In the genomic region with DNA sequence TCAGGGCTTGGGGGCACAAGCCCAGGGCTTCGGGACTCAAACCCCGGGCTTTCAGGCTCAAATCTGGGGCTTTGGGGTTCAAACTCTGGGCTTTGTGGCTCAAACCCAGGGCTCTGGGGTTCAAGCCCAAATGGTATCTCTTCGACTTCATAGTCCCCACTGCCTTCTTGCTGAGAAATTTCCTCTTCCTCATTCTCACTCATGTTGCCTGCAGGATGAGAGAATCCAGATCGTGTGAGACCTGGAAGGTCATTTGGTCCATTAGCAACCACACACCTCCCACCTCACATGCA, we compare ENCODE assay signal across 9 cellular contexts. TPM values are rescaled to one million over a fixed set of nuclear protein-coding genes. Genes with fewer than 3 reads are reported as not detected.
A peak's percentile ranks its signal among the peaks of the same experiment; 100 is the strongest.
DNase-seq lines count a peak whose midpoint lies in the region; ATAC-seq, FAIRE-seq and TF ChIP-seq lines count a peak whose summit lies in the region.
"Had no signal": no experiment of that assay in that cellular context is flagged by ENCODE, and none has a peak within 500 bp of the region (broad histone marks: within the 10 kb centered on the region; RNA-seq: fewer than 3 reads in every experiment).

No MANE protein-coding gene starts in this region.

- TF ChIP-seq EP300 in A549 (IDR thresholded peaks at IDR 0.05) = no peak

- H3K36me3 ChIP-seq in HUES6 (ENCODE audit: control insufficient read depth, insufficient read depth, low read length) = peaks cover 17% of the 10 kb centered on the region
- peaks cover 5% of the 10 kb centered on the region for H3K36me3 ChIP-seq in mucosa of stomach (ENCODE audit: control insufficient read depth, insufficient read depth, low read length)

- FAIRE-seq in A549 (lab: Jason Lieb, UNC) = no peak

- H3K4me3 ChIP-seq in A549 (peak overlapping the region; percentile 85), HUES6 (ENCODE audit: low read depth, low read length) (peak overlapping the region; percentile 84), mucosa of stomach (ENCODE audit: low read length) (no peak overlapping the region)

- TF ChIP-seq RAD21 in A549 (conservative IDR thresholded peaks at IDR 0.05 in 1 of 2, IDR thresholded peaks at IDR 0.05 in 1 of 2) = no peak

- ATAC-seq in A549 (no peak), GM21360 (IDR thresholded peaks at IDR 0.05; ENCODE audit: unreplicated experiment) (no peak), HG02885 (IDR thresholded peaks at IDR 0.05; ENCODE audit: poor library complexity, unreplicated experiment) (no peak)

- H3K4me1 ChIP-seq in A549 (peaks cover 27% of the 10 kb centered on the region), HUES6 (ENCODE audit: control insufficient read depth, insufficient read depth, low read length) (peaks cover 7% of the 10 kb centered on the region), mucosa of stomach (ENCODE audit: control insufficient read depth, insufficient read depth, low read length) (peaks cover 23% of the 10 kb centered on the region)

- POLR2A ChIA-PET in A549 (lab: Yijun Ruan, JAX) = interaction anchor here (3.1 kb wide), 1 partner anchor 96 kb away, joined by 12 read pairs; the partner anchor contains the start of gene DCTPP1

- no peak for DNase-seq in A549 (ENCODE audit: low read depth in 1 of 2, low spot score in 1 of 2)
- no peak for DNase-seq in caudate nucleus (lab: John Stamatoyannopoulos, UW)
- DNase-seq in NCI-H510A treated with DMSO at 0.1 percent for 48 hours (lab: John Stamatoyannopoulos, UW) = no peak
- no peak for DNase-seq in NCI-H82 (lab: John Stamatoyannopoulos, UW)
- DNase-seq: RPMI8226 had no signal

- H3K27me3 ChIP-seq in HUES6 (ENCODE audit: control insufficient read depth, insufficient read depth, low read length) (no peaks in the 10 kb centered on the region), mucosa of stomach (ENCODE audit: control insufficient read depth, insufficient read depth, low read length) (no peaks in the 10 kb centered on the region)

- peak overlapping the region; percentile 96 to 98 for H3K27ac ChIP-seq in A549
- no peak overlapping the region for H3K27ac ChIP-seq in HUES6 (ENCODE audit: low read depth, low read length)
- H3K27ac ChIP-seq in caudate nucleus (ENCODE audit: low read depth, low read length) = peak overlapping the region; percentile 85

- peak overlapping the region; percentile 63 for H3K9ac ChIP-seq in HUES6 (ENCODE audit: low read length)
- peak overlapping the region; percentile 72 for H3K9ac ChIP-seq in mucosa of stomach (ENCODE audit: low read length)

- CTCF ChIA-PET in A549 (lab: Yijun Ruan, JAX) = interaction anchor here (1.6 to 2.1 kb wide), 3 partner anchors 9 to 103 kb away, joined by 6 to 8 read pairs (median 6); partner anchors contain the start of gene ZNF747

- H3K9me3 ChIP-seq in A549 (no peaks in the 10 kb centered on the region), HUES6 (ENCODE audit: control insufficient read depth, insufficient read depth, low read depth, low read length) (no peaks in the 10 kb centered on the region), mucosa of stomach (ENCODE audit: control insufficient read depth, low read length) (no peaks in the 10 kb centered on the region)

- TF ChIP-seq CTCF in A549 (IDR thresholded peaks at IDR 0.05) = no peak

- WGBS in A549 (ENCODE audit: missing lambda C conversion rate) = 59% methylated on average over 4 of the region's 4 CpGs

- peak overlapping the region; percentile 81 for H3K4me2 ChIP-seq in A549

- TF ChIP-seq POLR2A in A549 (IDR thresholded peaks at IDR 0.05; ENCODE audit: low read length) = no peak

TF ChIP-seq in A549, 52 proteins besides CTCF, POLR2A, EP300 and RAD21:
- TF ChIP-seq, protein P1, sequence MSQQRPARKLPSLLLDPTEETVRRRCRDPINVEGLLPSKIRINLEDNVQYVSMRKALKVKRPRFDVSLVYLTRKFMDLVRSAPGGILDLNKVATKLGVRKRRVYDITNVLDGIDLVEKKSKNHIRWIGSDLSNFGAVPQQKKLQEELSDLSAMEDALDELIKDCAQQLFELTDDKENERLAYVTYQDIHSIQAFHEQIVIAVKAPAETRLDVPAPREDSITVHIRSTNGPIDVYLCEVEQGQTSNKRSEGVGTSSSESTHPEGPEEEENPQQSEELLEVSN (IDR thresholded peaks at IDR 0.05; ENCODE audit: borderline replicate concordance, low read depth) = no peak
- TF ChIP-seq KDM1A (IDR thresholded peaks at IDR 0.05; ENCODE audit: low read depth) (no peak), ZFP36 (IDR thresholded peaks at IDR 0.05; ENCODE audit: borderline replicate concordance, partially characterized antibody) (no peak), NPAS2 (CRISPR knock-in tag; IDR thresholded peaks at IDR 0.05; ENCODE audit: borderline replicate concordance) (no peak), PHF8 (IDR thresholded peaks at IDR 0.05; ENCODE audit: borderline replicate concordance, low read depth) (no peak), KDM5A (IDR thresholded peaks at IDR 0.05) (no peak), ZC3H11A (IDR thresholded peaks at IDR 0.05) (no peak), JUN (IDR thresholded peaks at IDR 0.05) (no peak), FOSB (CRISPR knock-in tag; IDR thresholded peaks at IDR 0.05) (no peak), SMC3 (IDR thresholded peaks at IDR 0.05) (no peak), MAZ (IDR thresholded peaks at IDR 0.05; ENCODE audit: borderline replicate concordance, low read depth, low read length) (no peak), ZNF302 (CRISPR knock-in tag; IDR thresholded peaks at IDR 0.05) (no peak), HOXB13 (CRISPR knock-in tag; IDR thresholded peaks at IDR 0.05; ENCODE audit: low read depth) (no peak), CHD4 (IDR thresholded peaks at IDR 0.05; ENCODE audit: borderline replicate concordance) (no peak)
- TF ChIP-seq, protein P2, sequence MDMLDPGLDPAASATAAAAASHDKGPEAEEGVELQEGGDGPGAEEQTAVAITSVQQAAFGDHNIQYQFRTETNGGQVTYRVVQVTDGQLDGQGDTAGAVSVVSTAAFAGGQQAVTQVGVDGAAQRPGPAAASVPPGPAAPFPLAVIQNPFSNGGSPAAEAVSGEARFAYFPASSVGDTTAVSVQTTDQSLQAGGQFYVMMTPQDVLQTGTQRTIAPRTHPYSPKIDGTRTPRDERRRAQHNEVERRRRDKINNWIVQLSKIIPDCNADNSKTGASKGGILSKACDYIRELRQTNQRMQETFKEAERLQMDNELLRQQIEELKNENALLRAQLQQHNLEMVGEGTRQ (IDR thresholded peaks at IDR 0.05) = no peak

RNA-seq across cellular contexts. Expression of gene ZNF768, which starts 0.6 kb away (rescaled TPM):
- 17.0 and 21.3 TPM in 2 replicates for polyA plus RNA-seq in A549 (2011; rRNA removed)
- 24.5 and 43.7 TPM in 2 replicates for polyA plus RNA-seq in A549 (2012; cell fraction: cytosol; rRNA removed)
- 54.9 and 62.7 TPM in 2 replicates for polyA plus RNA-seq in A549 (2012; cell fraction: nucleus; rRNA removed)
- 27.3 to 33.6 TPM (median 31.3 TPM) in 3 replicates for polyA plus RNA-seq in A549 (2017; fragmentation: RNase III; extraction: RNeasy Plus Mini Kit Qiagen cat#74134 plus additional on column Dnase treatment)
- polyA minus RNA-seq in A549 (2011; rRNA and poly(A)+ RNA removed) = 11.0 and 11.3 TPM in 2 replicates

RNA-seq across cellular contexts. Expression of gene ZNF747, which starts 8.9 kb away (rescaled TPM):
- polyA plus RNA-seq in A549 (2011; rRNA removed) = 4.8 and 5.2 TPM in 2 replicates
- 2.6 and 4.2 TPM in 2 replicates for polyA plus RNA-seq in A549 (2012; cell fraction: cytosol; rRNA removed)
- 3.0 and 3.8 TPM in 2 replicates for polyA plus RNA-seq in A549 (2012; cell fraction: nucleus; rRNA removed)
- polyA plus RNA-seq in A549 (2017; fragmentation: RNase III; extraction: RNeasy Plus Mini Kit Qiagen cat#74134 plus additional on column Dnase treatment) = 3.6 to 5.0 TPM (median 4.6 TPM) in 3 replicates
- polyA minus RNA-seq in A549 (2011; rRNA and poly(A)+ RNA removed) = 4.3 and 4.9 TPM in 2 replicates

RNA-seq across cellular contexts. Expression of gene ZNF764, which starts 32.4 kb away (rescaled TPM):
- polyA plus RNA-seq in A549 (2011; rRNA removed) (2.9 and 3.0 TPM in 2 replicates), A549 (2017; fragmentation: RNase III; extraction: RNeasy Plus Mini Kit Qiagen cat#74134 plus additional on column Dnase treatment) (3.5 to 4.0 TPM (median 4.0 TPM) in 3 replicates)
- polyA plus RNA-seq in A549 (2012; cell fraction: cytosol; rRNA removed) = 3.6 and 4.5 TPM in 2 replicates
- polyA plus RNA-seq in A549 (2012; cell fraction: nucleus; rRNA removed) = 5.7 and 6.5 TPM in 2 replicates
- 2.0 and 3.1 TPM in 2 replicates for polyA minus RNA-seq in A549 (2011; rRNA and poly(A)+ RNA removed)

RNA-seq across cellular contexts. Expression of gene ZNF688, which starts 45.7 kb away (rescaled TPM):
- polyA plus RNA-seq in A549 (2011; rRNA removed) (4.8 and 6.7 TPM in 2 replicates), A549 (2017; fragmentation: RNase III; extraction: RNeasy Plus Mini Kit Qiagen cat#74134 plus additional on column Dnase treatment) (4.6 to 5.4 TPM (median 4.8 TPM) in 3 replicates)
- polyA plus RNA-seq in A549 (2012; cell fraction: cytosol; rRNA removed) = 5.1 and 5.6 TPM in 2 replicates
- 3.5 and 4.5 TPM in 2 replicates for polyA plus RNA-seq in A549 (2012; cell fraction: nucleus; rRNA removed)
- polyA minus RNA-seq in A549 (2011; rRNA and poly(A)+ RNA removed) = 1.6 and 2.4 TPM in 2 replicates

RNA-seq across cellular contexts. Expression of gene ITGAL, which starts 53.2 kb away (rescaled TPM):
- polyA plus RNA-seq in A549 (2011; rRNA removed) = 0.40 and 0.94 TPM in 2 replicates
- 0.39 and 0.42 TPM in 2 replicates for polyA plus RNA-seq in A549 (2012; cell fraction: cytosol; rRNA removed)
- 0.31 and 0.95 TPM in 2 replicates for polyA plus RNA-seq in A549 (2012; cell fraction: nucleus; rRNA removed)
- 0.08 to 0.51 TPM (median 0.17 TPM) in 3 replicates for polyA plus RNA-seq in A549 (2017; fragmentation: RNase III; extraction: RNeasy Plus Mini Kit Qiagen cat#74134 plus additional on column Dnase treatment)
- polyA minus RNA-seq in A549 (2011; rRNA and poly(A)+ RNA removed) = 1.3 and 1.4 TPM in 2 replicates
